ENCODE assay signal across 1 cellular context in the genomic region with DNA sequence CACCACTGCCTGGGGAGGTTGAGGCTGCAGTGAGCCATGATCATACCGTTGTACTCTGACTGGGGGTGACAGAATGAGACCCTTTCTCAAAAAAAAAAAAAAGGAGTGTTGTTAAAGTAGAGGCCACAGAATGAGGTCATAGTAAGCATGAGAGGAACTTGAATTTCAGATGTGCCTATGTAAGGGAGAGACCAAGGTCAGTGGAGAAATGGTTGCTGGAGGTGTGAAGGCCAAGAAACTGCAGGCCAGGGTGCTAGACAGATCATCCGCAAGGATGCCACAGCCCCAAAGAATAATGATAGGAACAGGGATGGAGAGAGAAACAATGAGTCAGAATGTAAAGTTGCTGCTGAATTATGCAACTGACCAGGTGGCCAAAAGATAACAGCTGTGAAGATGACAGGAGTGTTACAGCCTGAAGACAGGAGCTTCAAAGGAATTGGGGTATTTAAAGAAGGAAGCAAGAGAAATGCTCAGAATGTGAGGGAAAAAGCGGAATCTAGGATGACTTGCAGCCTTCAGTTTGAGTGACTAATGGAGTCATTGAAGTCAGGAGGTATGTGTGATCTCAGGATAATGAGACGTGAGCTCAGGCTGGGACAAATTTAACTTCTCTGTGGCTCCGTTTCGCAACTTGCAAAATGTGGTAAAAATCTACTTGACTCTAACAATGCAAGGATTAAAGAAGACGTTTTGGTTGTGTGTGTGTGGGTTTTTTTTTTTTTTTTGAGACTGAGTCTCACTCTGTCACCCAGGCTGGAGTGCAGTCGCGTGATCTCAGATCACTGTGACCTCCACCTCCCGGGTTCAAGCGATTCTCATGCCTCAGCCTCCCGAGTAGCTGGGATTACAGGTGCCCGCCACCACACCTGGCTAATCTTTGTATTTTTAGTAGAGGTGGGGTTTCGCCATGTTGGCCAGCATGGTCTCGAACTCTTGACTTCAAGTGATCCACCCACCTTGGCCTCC.
TF ChIP-seq lines count a peak whose summit lies in the region.

No MANE protein-coding gene starts in this region.

TF ChIP-seq in K562, 482 proteins besides CTCF, POLR2A, EP300 and RAD21 (continued from another document and continues in another):
- peak in 1 of 2 experiments; percentile 86; a peak in 2 of 4 replicates for TF ChIP-seq ZMIZ1 (IDR thresholded peaks at IDR 0.05; ENCODE audit: low read depth in 2 of 2, low read length in 2 of 2)
- peak; percentile 88; the same call in 1 of the 2 replicates for TF ChIP-seq ZNF589 (CRISPR knock-in tag; IDR thresholded peaks at IDR 0.05; ENCODE audit: low read depth)
- no peak; the same call in 1 of the 2 replicates for TF ChIP-seq ZNF263 (CRISPR knock-in tag; IDR thresholded peaks at IDR 0.05; ENCODE audit: borderline replicate concordance)
- TF ChIP-seq, protein P1, sequence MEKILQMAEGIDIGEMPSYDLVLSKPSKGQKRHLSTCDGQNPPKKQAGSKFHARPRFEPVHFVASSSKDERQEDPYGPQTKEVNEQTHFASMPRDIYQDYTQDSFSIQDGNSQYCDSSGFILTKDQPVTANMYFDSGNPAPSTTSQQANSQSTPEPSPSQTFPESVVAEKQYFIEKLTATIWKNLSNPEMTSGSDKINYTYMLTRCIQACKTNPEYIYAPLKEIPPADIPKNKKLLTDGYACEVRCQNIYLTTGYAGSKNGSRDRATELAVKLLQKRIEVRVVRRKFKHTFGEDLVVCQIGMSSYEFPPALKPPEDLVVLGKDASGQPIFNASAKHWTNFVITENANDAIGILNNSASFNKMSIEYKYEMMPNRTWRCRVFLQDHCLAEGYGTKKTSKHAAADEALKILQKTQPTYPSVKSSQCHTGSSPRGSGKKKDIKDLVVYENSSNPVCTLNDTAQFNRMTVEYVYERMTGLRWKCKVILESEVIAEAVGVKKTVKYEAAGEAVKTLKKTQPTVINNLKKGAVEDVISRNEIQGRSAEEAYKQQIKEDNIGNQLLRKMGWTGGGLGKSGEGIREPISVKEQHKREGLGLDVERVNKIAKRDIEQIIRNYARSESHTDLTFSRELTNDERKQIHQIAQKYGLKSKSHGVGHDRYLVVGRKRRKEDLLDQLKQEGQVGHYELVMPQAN (IDR thresholded peaks at IDR 0.05; ENCODE audit: borderline replicate concordance), result peak; percentile 97
- TF ChIP-seq, protein P2, sequence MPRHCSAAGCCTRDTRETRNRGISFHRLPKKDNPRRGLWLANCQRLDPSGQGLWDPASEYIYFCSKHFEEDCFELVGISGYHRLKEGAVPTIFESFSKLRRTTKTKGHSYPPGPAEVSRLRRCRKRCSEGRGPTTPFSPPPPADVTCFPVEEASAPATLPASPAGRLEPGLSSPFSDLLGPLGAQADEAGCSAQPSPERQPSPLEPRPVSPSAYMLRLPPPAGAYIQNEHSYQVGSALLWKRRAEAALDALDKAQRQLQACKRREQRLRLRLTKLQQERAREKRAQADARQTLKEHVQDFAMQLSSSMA (CRISPR knock-in tag; IDR thresholded peaks at IDR 0.05), result no peak
- no peak for TF ChIP-seq ZNF12 (CRISPR knock-in tag; IDR thresholded peaks at IDR 0.05)
- no peak for TF ChIP-seq ZC3H11A (IDR thresholded peaks at IDR 0.05; ENCODE audit: low read depth, low read length)
- no peak for TF ChIP-seq KDM2B (CRISPR knock-in tag; IDR thresholded peaks at IDR 0.05)
- TF ChIP-seq TEAD2 (tag; IDR thresholded peaks at IDR 0.05), result peak; percentile 93
- TF ChIP-seq SMARCB1 (IDR thresholded peaks at IDR 0.05; ENCODE audit: insufficient read length, low read depth), result no peak
- TF ChIP-seq GABPA (tag; conservative IDR thresholded peaks at IDR 0.05; ENCODE audit: low read depth), result no peak; the same call in 1 of the 2 replicates
- no peak for TF ChIP-seq ZNF444 (CRISPR knock-in tag; IDR thresholded peaks at IDR 0.05)
- TF ChIP-seq SRSF3 (IDR thresholded peaks at IDR 0.05; ENCODE audit: insufficient read depth, low read length), result no peak
- TF ChIP-seq, protein P3, sequence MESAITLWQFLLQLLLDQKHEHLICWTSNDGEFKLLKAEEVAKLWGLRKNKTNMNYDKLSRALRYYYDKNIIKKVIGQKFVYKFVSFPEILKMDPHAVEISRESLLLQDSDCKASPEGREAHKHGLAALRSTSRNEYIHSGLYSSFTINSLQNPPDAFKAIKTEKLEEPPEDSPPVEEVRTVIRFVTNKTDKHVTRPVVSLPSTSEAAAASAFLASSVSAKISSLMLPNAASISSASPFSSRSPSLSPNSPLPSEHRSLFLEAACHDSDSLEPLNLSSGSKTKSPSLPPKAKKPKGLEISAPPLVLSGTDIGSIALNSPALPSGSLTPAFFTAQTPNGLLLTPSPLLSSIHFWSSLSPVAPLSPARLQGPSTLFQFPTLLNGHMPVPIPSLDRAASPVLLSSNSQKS (CRISPR knock-in tag; IDR thresholded peaks at IDR 0.05), result no peak
- peak; percentile 96 for TF ChIP-seq NCOR1 (IDR thresholded peaks at IDR 0.05)
- TF ChIP-seq ELF2 (CRISPR knock-in tag; IDR thresholded peaks at IDR 0.05), result no peak
- 0 out of 2 replicates have a peak, but pooled peaks have one; percentile 37 for TF ChIP-seq HLTF (IDR thresholded peaks at IDR 0.05)
- 0 out of 2 replicates have a peak, but pooled peaks have one; percentile 32 for TF ChIP-seq ZSCAN29 (IDR thresholded peaks at IDR 0.05)
- TF ChIP-seq HSF4 (CRISPR knock-in tag; IDR thresholded peaks at IDR 0.05; ENCODE audit: borderline replicate concordance), result peak; percentile 79
- TF ChIP-seq, protein P4, sequence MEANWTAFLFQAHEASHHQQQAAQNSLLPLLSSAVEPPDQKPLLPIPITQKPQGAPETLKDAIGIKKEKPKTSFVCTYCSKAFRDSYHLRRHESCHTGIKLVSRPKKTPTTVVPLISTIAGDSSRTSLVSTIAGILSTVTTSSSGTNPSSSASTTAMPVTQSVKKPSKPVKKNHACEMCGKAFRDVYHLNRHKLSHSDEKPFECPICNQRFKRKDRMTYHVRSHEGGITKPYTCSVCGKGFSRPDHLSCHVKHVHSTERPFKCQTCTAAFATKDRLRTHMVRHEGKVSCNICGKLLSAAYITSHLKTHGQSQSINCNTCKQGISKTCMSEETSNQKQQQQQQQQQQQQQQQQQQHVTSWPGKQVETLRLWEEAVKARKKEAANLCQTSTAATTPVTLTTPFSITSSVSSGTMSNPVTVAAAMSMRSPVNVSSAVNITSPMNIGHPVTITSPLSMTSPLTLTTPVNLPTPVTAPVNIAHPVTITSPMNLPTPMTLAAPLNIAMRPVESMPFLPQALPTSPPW (CRISPR knock-in tag; IDR thresholded peaks at IDR 0.05), result peak; percentile 58
- TF ChIP-seq TCF3 (CRISPR knock-in tag; IDR thresholded peaks at IDR 0.05), result peak; percentile 99
- TF ChIP-seq HDAC2 (IDR thresholded peaks at IDR 0.05), result peak; percentile 99
- no peak for TF ChIP-seq ZBTB7A (IDR thresholded peaks at IDR 0.05; ENCODE audit: borderline replicate concordance, control insufficient read depth, low read depth, low read length)
- TF ChIP-seq ZNF217 (CRISPR knock-in tag; IDR thresholded peaks at IDR 0.05), result no peak
- TF ChIP-seq RBBP5 (IDR thresholded peaks at IDR 0.05; ENCODE audit: borderline replicate concordance, insufficient read depth, low read length, poor library complexity, severe bottlenecking), result no peak
- no peak for TF ChIP-seq ZSCAN32 (CRISPR knock-in tag; IDR thresholded peaks at IDR 0.05)
- TF ChIP-seq RFX7 (CRISPR knock-in tag; IDR thresholded peaks at IDR 0.05), result no peak
- no peak for TF ChIP-seq HNRNPUL1 (IDR thresholded peaks at IDR 0.05; ENCODE audit: low read length)
- no peak for TF ChIP-seq POLR2AphosphoS2 (IDR thresholded peaks at IDR 0.05; ENCODE audit: low read length)
- TF ChIP-seq, protein P5, sequence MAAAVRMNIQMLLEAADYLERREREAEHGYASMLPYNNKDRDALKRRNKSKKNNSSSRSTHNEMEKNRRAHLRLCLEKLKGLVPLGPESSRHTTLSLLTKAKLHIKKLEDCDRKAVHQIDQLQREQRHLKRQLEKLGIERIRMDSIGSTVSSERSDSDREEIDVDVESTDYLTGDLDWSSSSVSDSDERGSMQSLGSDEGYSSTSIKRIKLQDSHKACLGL (CRISPR knock-in tag; IDR thresholded peaks at IDR 0.05; ENCODE audit: borderline replicate concordance, poor library complexity, severe bottlenecking), result no peak
- TF ChIP-seq SMARCA5 (IDR thresholded peaks at IDR 0.05), result peak; percentile 84; the same call in 1 of the 2 replicates
- peak; percentile 63; the same call in 1 of the 2 replicates for TF ChIP-seq CREB1 (IDR thresholded peaks at IDR 0.05)
- peak; percentile 49; the same call in 1 of the 2 replicates for TF ChIP-seq CREB1 (CRISPR knock-in tag; IDR thresholded peaks at IDR 0.05)
- TF ChIP-seq, protein P6, sequence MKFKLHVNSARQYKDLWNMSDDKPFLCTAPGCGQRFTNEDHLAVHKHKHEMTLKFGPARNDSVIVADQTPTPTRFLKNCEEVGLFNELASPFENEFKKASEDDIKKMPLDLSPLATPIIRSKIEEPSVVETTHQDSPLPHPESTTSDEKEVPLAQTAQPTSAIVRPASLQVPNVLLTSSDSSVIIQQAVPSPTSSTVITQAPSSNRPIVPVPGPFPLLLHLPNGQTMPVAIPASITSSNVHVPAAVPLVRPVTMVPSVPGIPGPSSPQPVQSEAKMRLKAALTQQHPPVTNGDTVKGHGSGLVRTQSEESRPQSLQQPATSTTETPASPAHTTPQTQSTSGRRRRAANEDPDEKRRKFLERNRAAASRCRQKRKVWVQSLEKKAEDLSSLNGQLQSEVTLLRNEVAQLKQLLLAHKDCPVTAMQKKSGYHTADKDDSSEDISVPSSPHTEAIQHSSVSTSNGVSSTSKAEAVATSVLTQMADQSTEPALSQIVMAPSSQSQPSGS (CRISPR knock-in tag; IDR thresholded peaks at IDR 0.05), result no peak
- TF ChIP-seq ZNF143 (CRISPR knock-in tag; IDR thresholded peaks at IDR 0.05), result no peak
- no peak for TF ChIP-seq ZNF124 (CRISPR knock-in tag; IDR thresholded peaks at IDR 0.05)
- no peak for TF ChIP-seq PATZ1 (CRISPR knock-in tag; IDR thresholded peaks at IDR 0.05; ENCODE audit: borderline replicate concordance)
- peak; percentile 100 for TF ChIP-seq LEF1 (IDR thresholded peaks at IDR 0.05)
- TF ChIP-seq, protein P7, sequence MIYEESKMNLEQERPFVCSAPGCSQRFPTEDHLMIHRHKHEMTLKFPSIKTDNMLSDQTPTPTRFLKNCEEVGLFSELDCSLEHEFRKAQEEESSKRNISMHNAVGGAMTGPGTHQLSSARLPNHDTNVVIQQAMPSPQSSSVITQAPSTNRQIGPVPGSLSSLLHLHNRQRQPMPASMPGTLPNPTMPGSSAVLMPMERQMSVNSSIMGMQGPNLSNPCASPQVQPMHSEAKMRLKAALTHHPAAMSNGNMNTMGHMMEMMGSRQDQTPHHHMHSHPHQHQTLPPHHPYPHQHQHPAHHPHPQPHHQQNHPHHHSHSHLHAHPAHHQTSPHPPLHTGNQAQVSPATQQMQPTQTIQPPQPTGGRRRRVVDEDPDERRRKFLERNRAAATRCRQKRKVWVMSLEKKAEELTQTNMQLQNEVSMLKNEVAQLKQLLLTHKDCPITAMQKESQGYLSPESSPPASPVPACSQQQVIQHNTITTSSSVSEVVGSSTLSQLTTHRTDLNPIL (CRISPR knock-in tag; IDR thresholded peaks at IDR 0.05), result no peak
- TF ChIP-seq POLR3A (IDR thresholded peaks at IDR 0.05; ENCODE audit: borderline replicate concordance, extremely low read depth, insufficient read depth, insufficient read length), result no peak
- TF ChIP-seq, protein P8, sequence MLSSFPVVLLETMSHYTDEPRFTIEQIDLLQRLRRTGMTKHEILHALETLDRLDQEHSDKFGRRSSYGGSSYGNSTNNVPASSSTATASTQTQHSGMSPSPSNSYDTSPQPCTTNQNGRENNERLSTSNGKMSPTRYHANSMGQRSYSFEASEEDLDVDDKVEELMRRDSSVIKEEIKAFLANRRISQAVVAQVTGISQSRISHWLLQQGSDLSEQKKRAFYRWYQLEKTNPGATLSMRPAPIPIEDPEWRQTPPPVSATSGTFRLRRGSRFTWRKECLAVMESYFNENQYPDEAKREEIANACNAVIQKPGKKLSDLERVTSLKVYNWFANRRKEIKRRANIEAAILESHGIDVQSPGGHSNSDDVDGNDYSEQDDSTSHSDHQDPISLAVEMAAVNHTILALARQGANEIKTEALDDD (IDR thresholded peaks at IDR 0.05), result peak; percentile 74
